26 cellular contexts compared by ENCODE assay signal in genomic region chr18:78130232-78131195, GRCh38.
"Had no signal": no experiment of that assay in that cellular context is flagged by ENCODE, and none has a peak within 500 bp of the region (broad histone marks: within the 10 kb centered on the region; RNA-seq: fewer than 3 reads in every experiment).

No MANE protein-coding gene starts in this region.

- H3K4me3 Mint-ChIP-seq: dendritic cell treated with granulocyte-macrophage colony-stimulating factor and Interleukin-4, amounts not matched to agents 40 ng/mL and 50 ng/mL, for 4 days; endodermal cell; immature natural killer cell; naive thymus-derived CD8-positive, alpha-beta T cell; nephron progenitor cell; type B pancreatic cell had no signal

- H3K4me3 ChIP-seq: heart right ventricle, lower lobe of right lung, pancreas, stomach, thyroid gland had no signal

- H3K9me3 ChIP-seq: lower lobe of right lung, pancreas, thyroid gland had no signal

- H3K27me3 ChIP-seq: foreskin keratinocyte, pancreas, thyroid gland had no signal

- H3K27ac Mint-ChIP-seq: dendritic cell treated with granulocyte-macrophage colony-stimulating factor and Interleukin-4, amounts not matched to agents 40 ng/mL and 50 ng/mL, for 4 days; endodermal cell; immature natural killer cell; naive thymus-derived CD8-positive, alpha-beta T cell; nephron progenitor cell; type B pancreatic cell had no signal

- H3K36me3 Mint-ChIP-seq: immature natural killer cell; naive thymus-derived CD8-positive, alpha-beta T cell; type B pancreatic cell had no signal

- DNase-seq: central memory CD4-positive, alpha-beta T cell; effector CD8-positive, alpha-beta T cell; endodermal cell; foreskin keratinocyte; glutamatergic neuron; heart right ventricle; hypothalamus; immature natural killer cell; islet precursor cell; left ventricle myocardium superior; lower lobe of right lung; naive thymus-derived CD8-positive, alpha-beta T cell; nephron progenitor cell; occipital lobe; pancreas; stimulated activated CD4-positive, alpha-beta T cell treated with anti-CD3 and anti-CD28 coated beads, Interleukin-4, amount 100 ng/mL, for 4 hours; stimulated activated naive CD4-positive, alpha-beta T cell; stomach; thyroid gland had no signal

- H3K9me3 Mint-ChIP-seq: endodermal cell had no signal

- H3K4me1 ChIP-seq: foreskin keratinocyte, heart right ventricle, pancreas, stomach, thyroid gland had no signal

- H3K4me1 Mint-ChIP-seq: immature natural killer cell had no signal

- ATAC-seq: esophagus mucosa; foreskin keratinocyte; heart right ventricle; left ventricle myocardium superior; lower lobe of right lung; naive thymus-derived CD8-positive, alpha-beta T cell; pancreas; sciatic nerve had no signal

- H3K36me3 ChIP-seq: heart right ventricle, lower lobe of right lung, pancreas, stomach, thyroid gland had no signal

- FAIRE-seq: colon, pancreas, urothelium cell line had no signal

- H3K27ac ChIP-seq: epithelial cell of prostate, foreskin keratinocyte, heart right ventricle, lower lobe of right lung, pancreas, stomach, thyroid gland had no signal
